In genomic region chr4:156764846-156765245, GRCh38 we compare ENCODE assay signal across 19 cellular contexts.
"Had no signal": no experiment of that assay in that cellular context is flagged by ENCODE, and none has a peak within 500 bp of the region (broad histone marks: within the 10 kb centered on the region; RNA-seq: fewer than 3 reads in every experiment).

No MANE protein-coding gene starts in this region.

- H3K9me3 Mint-ChIP-seq: activated naive CD4-positive, alpha-beta T cell treated with anti-CD3 and anti-CD28 coated beads, Interleukin-2, amount 50 U/mL, for 72 hours; nephron progenitor cell had no signal

- H3K27ac ChIP-seq: cardiac muscle cell, spleen, vagina had no signal

- H3K4me3 ChIP-seq: cardiac muscle cell, spleen, testis, vagina had no signal

- H3K4me3 Mint-ChIP-seq: activated CD8-positive, alpha-beta T cell treated with anti-CD3 and anti-CD28 coated beads, Interleukin-2, amount 10 ng/mL, durations not matched to agents 7 days and 5 days; nephron progenitor cell had no signal

- H3K9me3 ChIP-seq: spleen, testis, vagina had no signal

- H3K27ac Mint-ChIP-seq: activated CD8-positive, alpha-beta T cell treated with anti-CD3 and anti-CD28 coated beads, Interleukin-2, amount 10 ng/mL, durations not matched to agents 7 days and 5 days; activated naive CD4-positive, alpha-beta T cell treated with anti-CD3 and anti-CD28 coated beads, Interleukin-2, amount 50 U/mL, for 72 hours; nephron progenitor cell had no signal

- H3K27me3 ChIP-seq: cardiac muscle cell, spleen, testis, vagina had no signal

- DNase-seq: activated CD4-positive, alpha-beta T cell treated with anti-CD3 and anti-CD28 coated beads for 1 hour; activated CD4-positive, alpha-beta T cell treated with anti-CD3 and anti-CD28 coated beads, Interleukin-2, amount 50 U/mL, for 1 hour; activated CD8-positive, alpha-beta T cell treated with anti-CD3 and anti-CD28 coated beads, Interleukin-2, amount 10 ng/mL, durations not matched to agents 7 days and 5 days; amniotic stem cell; dermis blood vessel endothelial cell; effector CD8-positive, alpha-beta T cell; hypothalamus; nephron progenitor cell; posterior cingulate gyrus; spleen; stimulated activated CD4-positive, alpha-beta T cell treated with anti-CD3 and anti-CD28 coated beads, Interleukin-4, amount 100 ng/mL, for 1 hour; stimulated activated naive CD4-positive, alpha-beta T cell; T-helper 9 cell; testis had no signal

- H3K36me3 ChIP-seq: cardiac muscle cell, spleen, vagina had no signal

- H3K4me1 ChIP-seq: spleen had no signal

- H3K36me3 Mint-ChIP-seq: activated naive CD4-positive, alpha-beta T cell treated with anti-CD3 and anti-CD28 coated beads, Interleukin-2, amount 50 U/mL, for 72 hours had no signal

- ATAC-seq: activated CD8-positive, alpha-beta T cell treated with anti-CD3 and anti-CD28 coated beads, Interleukin-2, amount 10 ng/mL, durations not matched to agents 7 days and 5 days; activated naive CD4-positive, alpha-beta T cell treated with anti-CD3 and anti-CD28 coated beads, Interleukin-2, amount 50 U/mL, for 72 hours; esophagus mucosa; sciatic nerve had no signal
